In genomic region chr17:64129765-64130558, GRCh38 we compare ENCODE assay signal across 8 cellular contexts. TPM values are rescaled to one million over a fixed set of nuclear protein-coding genes. Genes with fewer than 3 reads are reported as not detected.
DNase-seq lines count a peak whose midpoint lies in the region; ATAC-seq and FAIRE-seq lines count a peak whose summit lies in the region.

ERN1 (minus strand) TSS chr17:64130144; CDS start chr17:64130029, 115 bp downstream.

- FAIRE-seq in RCC 7860 (lab: Jason Lieb, UNC): no peak

- no peaks in the 10 kb centered on the region for H3K9me3 ChIP-seq in muscle layer of duodenum (ENCODE audit: control insufficient read depth in 1 of 2, low read length in 2 of 2)

- no peaks in the 10 kb centered on the region for H3K36me3 ChIP-seq in muscle layer of duodenum (ENCODE audit: control insufficient read depth in 1 of 2, insufficient read depth in 2 of 2, low read length in 2 of 2)

- in situ Hi-C loops in KBM-7 (cut with MboI; ENCODE audit: low pct_unique_long_range_greater_than_20kb, low sequenced_read_pairs): loop anchor here (25.0 kb wide), 1 partner anchor 93 kb away; no protein-coding TSS in a partner anchor

- H3K27me3 ChIP-seq in muscle layer of duodenum (ENCODE audit: low read depth, low read length): no peaks in the 10 kb centered on the region

- H3K4me1 ChIP-seq in muscle layer of duodenum (ENCODE audit: control insufficient read depth in 1 of 2, insufficient read depth in 2 of 2, low read length in 2 of 2): peaks cover 0 to 11% of the 10 kb centered on the region in 2 donors

- ATAC-seq in GM21576 (IDR thresholded peaks at IDR 0.05; ENCODE audit: unreplicated experiment) (peak; percentile 61), esophagus mucosa (peak; percentile 98)

- peak within 1 kb of the TSS; percentile 76 to 81 for H3K4me3 ChIP-seq in muscle layer of duodenum (ENCODE audit: low read depth in 1 of 2, low read length in 2 of 2)

- peak; percentile 77 for DNase-seq in DMS153 treated with DMSO at 0.1 percent for 48 hours (lab: John Stamatoyannopoulos, UW; ENCODE audit: unreplicated experiment)
- DNase-seq in KBM-7: peak; percentile 78
- peak; percentile 87 for DNase-seq in RCC 7860 (ENCODE audit: low spot score)
- peak; percentile 89 to 92 for DNase-seq in activated T-cell treated with anti-CD3 and anti-CD28 coated beads, Interleukin-2, amount 50 U/mL, for 48 hours
- peak; percentile 83 for DNase-seq in stimulated activated CD8-positive, alpha-beta memory T cell treated with anti-CD3 and anti-CD28 coated beads, Interleukin-7, amount 100 ng/mL, for 24 hours (ENCODE audit: low read depth)

- H3K27ac ChIP-seq in muscle layer of duodenum (ENCODE audit: low read length): peak within 1 kb of the TSS; percentile 84

RNA-seq across cellular contexts. Expression of gene ERN1, which starts in this region (rescaled TPM):
- 18.5 TPM for total RNA-seq in esophagus mucosa

Comparison
In these comparisons a context has a peak if more than half of its experiments do, and no peak if none do; other contexts are left out.
1. Peak in every context shown above with its lines: DNase-seq, ATAC-seq, H3K4me3 ChIP-seq and H3K27ac ChIP-seq.